ENCODE assay signal across 8 cellular contexts in the genomic region with DNA sequence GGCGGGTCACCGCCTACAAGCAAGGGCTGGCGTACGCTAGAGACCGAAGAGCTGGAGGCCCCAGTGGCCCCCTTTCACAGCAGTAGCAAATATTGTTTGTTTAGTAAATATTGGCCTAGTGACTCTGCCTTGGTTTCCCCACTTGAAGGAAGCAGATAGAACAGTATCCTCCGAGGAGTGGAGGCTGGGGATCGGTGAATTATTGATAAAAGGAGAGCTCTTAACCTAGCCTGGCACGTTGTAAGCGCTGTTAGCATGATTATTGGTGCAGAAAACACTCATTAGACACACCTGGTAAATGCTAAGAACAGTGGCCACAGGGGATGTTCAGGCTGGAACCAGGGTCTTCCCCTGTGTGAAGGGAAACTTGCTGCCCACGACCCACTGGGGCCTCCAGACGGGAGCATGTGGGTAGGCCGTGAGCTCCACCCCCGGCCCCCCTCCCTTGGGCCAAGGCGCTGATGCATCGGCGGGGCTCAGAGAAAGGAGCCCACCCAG. TPM values are rescaled to one million over a fixed set of nuclear protein-coding genes. Genes with fewer than 3 reads are reported as not detected.
DNase-seq lines count a peak whose midpoint lies in the region; ATAC-seq lines count a peak whose summit lies in the region.

No MANE protein-coding gene starts in this region.

- no peaks in the 10 kb centered on the region for H3K27me3 Mint-ChIP-seq in activated naive CD4-positive, alpha-beta T cell treated with anti-CD3 and anti-CD28 coated beads, Interleukin-2, amount 50 U/mL, for 24 hours
- H3K27me3 Mint-ChIP-seq in naive thymus-derived CD4-positive, alpha-beta T cell: peaks cover 0 to 17% (median 0%) of the 10 kb centered on the region in 5 donors

- H3K27me3 ChIP-seq in MG63: no peaks in the 10 kb centered on the region
- H3K27me3 ChIP-seq in effector memory CD4-positive, alpha-beta T cell (replicated peaks; ENCODE audit: control insufficient read depth, insufficient read depth, low read length, poor library complexity, severe bottlenecking): no peaks in the 10 kb centered on the region
- H3K27me3 ChIP-seq in naive thymus-derived CD4-positive, alpha-beta T cell (ENCODE audit: control insufficient read depth in 2 of 2, insufficient read depth in 2 of 2, low read length in 2 of 2): no peaks in the 10 kb centered on the region

- peak overlapping the region; percentile 100 for H3K27ac Mint-ChIP-seq in activated naive CD4-positive, alpha-beta T cell treated with anti-CD3 and anti-CD28 coated beads, Interleukin-2, amount 50 U/mL, for 24 hours
- H3K27ac Mint-ChIP-seq in naive thymus-derived CD4-positive, alpha-beta T cell: peak overlapping the region; percentile 97 to 100 (median 99)

- peaks cover 11% of the 10 kb centered on the region for H3K4me1 ChIP-seq in effector memory CD4-positive, alpha-beta T cell (ENCODE audit: control insufficient read depth, insufficient read depth, low read length, poor library complexity, severe bottlenecking)
- H3K4me1 ChIP-seq in naive thymus-derived CD4-positive, alpha-beta T cell (ENCODE audit: control insufficient read depth in 2 of 2, insufficient read depth in 2 of 2, low read length in 2 of 2): peaks cover 22 to 23% of the 10 kb centered on the region in 2 donors

- no peaks in the 10 kb centered on the region for H3K9me3 Mint-ChIP-seq in activated naive CD4-positive, alpha-beta T cell treated with anti-CD3 and anti-CD28 coated beads, Interleukin-2, amount 50 U/mL, for 24 hours
- peaks cover 0 to 25% (median 0%) of the 10 kb centered on the region in 11 donors for H3K9me3 Mint-ChIP-seq in naive thymus-derived CD4-positive, alpha-beta T cell

- intact Hi-C loops in naive thymus-derived CD4-positive, alpha-beta T cell (cut with micrococcal nuclease): loop anchor here (1.0 to 10.0 kb wide), 12 partner anchors 11 to 1365 kb away; partner anchors contain the start of genes DNAJB1 (in 2 of the 2), JUNB (in 1 of the 2), NACC1 (in 1 of the 2) and RFX1 (in 1 of the 2)

- H3K4me3 Mint-ChIP-seq in activated naive CD4-positive, alpha-beta T cell treated with anti-CD3 and anti-CD28 coated beads, Interleukin-2, amount 50 U/mL, for 24 hours: peak overlapping the region; percentile 98
- H3K4me3 Mint-ChIP-seq in naive thymus-derived CD4-positive, alpha-beta T cell: peak overlapping the region; percentile 94 to 100 (median 98)

- peaks cover 8% of the 10 kb centered on the region for H3K36me3 Mint-ChIP-seq in activated naive CD4-positive, alpha-beta T cell treated with anti-CD3 and anti-CD28 coated beads, Interleukin-2, amount 50 U/mL, for 24 hours
- peaks cover 12 to 34% (median 20%) of the 10 kb centered on the region in 5 donors for H3K36me3 Mint-ChIP-seq in naive thymus-derived CD4-positive, alpha-beta T cell

- ATAC-seq in naive thymus-derived CD4-positive, alpha-beta T cell: peak; percentile 0
- no peak for ATAC-seq in GM18519 (IDR thresholded peaks at IDR 0.05; ENCODE audit: low FRiP score, unreplicated experiment)

- peaks cover 40% of the 10 kb centered on the region for H3K4me1 Mint-ChIP-seq in activated naive CD4-positive, alpha-beta T cell treated with anti-CD3 and anti-CD28 coated beads, Interleukin-2, amount 50 U/mL, for 24 hours
- H3K4me1 Mint-ChIP-seq in naive thymus-derived CD4-positive, alpha-beta T cell: peaks cover 17 to 54% (median 27%) of the 10 kb centered on the region in 7 donors

- POLR2A ChIA-PET in naive thymus-derived CD4-positive, alpha-beta T cell (lab: Charles Lee): interaction anchor here (0.7 to 3.9 kb wide), 34 partner anchors 11 to 1374 kb away, joined by 3 to 117 read pairs (median 6); partner anchors contain the start of genes JUNB and NACC1

- no peaks in the 10 kb centered on the region for H3K9me3 ChIP-seq in MG63
- H3K9me3 ChIP-seq in effector memory CD4-positive, alpha-beta T cell (ENCODE audit: control insufficient read depth, low read length): no peaks in the 10 kb centered on the region
- H3K9me3 ChIP-seq in naive thymus-derived CD4-positive, alpha-beta T cell (ENCODE audit: control insufficient read depth in 2 of 3, low read length in 3 of 3): no peaks in the 10 kb centered on the region

- H3K36me3 ChIP-seq in MG63: peaks cover 47% of the 10 kb centered on the region
- peaks cover 15% of the 10 kb centered on the region for H3K36me3 ChIP-seq in effector memory CD4-positive, alpha-beta T cell (ENCODE audit: control insufficient read depth, insufficient read depth, low read length)
- H3K36me3 ChIP-seq in naive thymus-derived CD4-positive, alpha-beta T cell (ENCODE audit: control insufficient read depth in 2 of 3, insufficient read depth in 3 of 3, low read length in 3 of 3): peaks cover 0 to 41% (median 6%) of the 10 kb centered on the region in 3 experiments

- no peak for DNase-seq in activated naive CD4-positive, alpha-beta T cell treated with anti-CD3 and anti-CD28 coated beads, Interleukin-2, amount 50 U/mL, for 16 hours
- DNase-seq in MG63: no peak
- DNase-seq in effector memory CD4-positive, alpha-beta T cell: no peak
- DNase-seq in naive thymus-derived CD4-positive, alpha-beta T cell: no peak
- no peak for DNase-seq in NCI-H2227 treated with DMSO at 0.1 percent for 48 hours (lab: John Stamatoyannopoulos, UW)
- DNase-seq in RKO (ENCODE audit: low spot score): no peak

- H3K27ac ChIP-seq in effector memory CD4-positive, alpha-beta T cell (ENCODE audit: insufficient read depth, low read length, poor library complexity, severe bottlenecking): peak overlapping the region; percentile 94
- peak overlapping the region; percentile 96 for H3K27ac ChIP-seq in naive thymus-derived CD4-positive, alpha-beta T cell (ENCODE audit: low read depth, low read length)

- CTCF ChIA-PET in naive thymus-derived CD4-positive, alpha-beta T cell (lab: Charles Lee): interaction anchor here (0.6 to 1.8 kb wide), 16 partner anchors 9 to 1760 kb away, joined by 3 to 11 read pairs (median 4); partner anchors contain the start of gene NACC1

- H3K4me3 ChIP-seq in MG63: peak overlapping the region; percentile 92
- H3K4me3 ChIP-seq in effector memory CD4-positive, alpha-beta T cell (ENCODE audit: insufficient read depth, low read depth, low read length, poor library complexity, severe bottlenecking): peak overlapping the region; percentile 97
- peak overlapping the region; percentile 96 for H3K4me3 ChIP-seq in naive thymus-derived CD4-positive, alpha-beta T cell (ENCODE audit: low read length)

RNA-seq across cellular contexts. Expression of gene IER2, which starts 2.2 kb away (rescaled TPM):
- total RNA-seq in MG63 (2014; rRNA removed; shearing (Covaris generic); ENCODE audit: low replicate concordance): 39.0 and 80.1 TPM in 2 replicates
- 100 to 1,000 TPM; 135 to 558 (median 246) TPM for total RNA-seq in naive thymus-derived CD4-positive, alpha-beta T cell
- 100 to 1,000 TPM; 121 to 139 TPM for polyA plus RNA-seq in naive thymus-derived CD4-positive, alpha-beta T cell

RNA-seq across cellular contexts. Expression of gene STX10, which starts 2.2 kb away (rescaled TPM):
- total RNA-seq in MG63 (2014; rRNA removed; shearing (Covaris generic); ENCODE audit: low replicate concordance): 281 and 371 TPM in 2 replicates
- total RNA-seq in naive thymus-derived CD4-positive, alpha-beta T cell: 10 to 100 TPM; 42.6 to 76.2 (median 68.5) TPM
- polyA plus RNA-seq in naive thymus-derived CD4-positive, alpha-beta T cell: 10 to 100 TPM; 45.9 to 63.7 TPM

RNA-seq across cellular contexts. Expression of gene NACC1, which starts 34.3 kb away (rescaled TPM):
- total RNA-seq in MG63 (2014; rRNA removed; shearing (Covaris generic); ENCODE audit: low replicate concordance): 44.6 and 96.4 TPM in 2 replicates
- 10 to 100 TPM; 18.0 to 72.7 (median 22.4) TPM for total RNA-seq in naive thymus-derived CD4-positive, alpha-beta T cell
- 1 to 10 TPM; 1.7 to 2.0 TPM for polyA plus RNA-seq in naive thymus-derived CD4-positive, alpha-beta T cell

RNA-seq across cellular contexts. Expression of gene TRMT1, which starts 35.9 kb away (rescaled TPM):
- total RNA-seq in MG63 (2014; rRNA removed; shearing (Covaris generic); ENCODE audit: low replicate concordance): 127 and 172 TPM in 2 replicates
- 10 to 100 TPM; 64.2 to 96.4 (median 87.8) TPM for total RNA-seq in naive thymus-derived CD4-positive, alpha-beta T cell
- 10 to 100 TPM; 22.6 to 36.3 TPM for polyA plus RNA-seq in naive thymus-derived CD4-positive, alpha-beta T cell

RNA-seq across cellular contexts. Expression of gene LYL1, which starts 49.7 kb away (rescaled TPM):
- not detected in 2 replicates for total RNA-seq in MG63 (2014; rRNA removed; shearing (Covaris generic); ENCODE audit: low replicate concordance)
- 10 to 100 TPM in 1 of 5 experiments, 1 to 10 TPM in 4; 4.6 to 22.6 (median 7.8) TPM for total RNA-seq in naive thymus-derived CD4-positive, alpha-beta T cell
- polyA plus RNA-seq in naive thymus-derived CD4-positive, alpha-beta T cell: 1 to 10 TPM; 2.4 to 2.9 TPM
